Comparison of ENCODE assay signal across 8 cellular contexts in the genomic region with DNA sequence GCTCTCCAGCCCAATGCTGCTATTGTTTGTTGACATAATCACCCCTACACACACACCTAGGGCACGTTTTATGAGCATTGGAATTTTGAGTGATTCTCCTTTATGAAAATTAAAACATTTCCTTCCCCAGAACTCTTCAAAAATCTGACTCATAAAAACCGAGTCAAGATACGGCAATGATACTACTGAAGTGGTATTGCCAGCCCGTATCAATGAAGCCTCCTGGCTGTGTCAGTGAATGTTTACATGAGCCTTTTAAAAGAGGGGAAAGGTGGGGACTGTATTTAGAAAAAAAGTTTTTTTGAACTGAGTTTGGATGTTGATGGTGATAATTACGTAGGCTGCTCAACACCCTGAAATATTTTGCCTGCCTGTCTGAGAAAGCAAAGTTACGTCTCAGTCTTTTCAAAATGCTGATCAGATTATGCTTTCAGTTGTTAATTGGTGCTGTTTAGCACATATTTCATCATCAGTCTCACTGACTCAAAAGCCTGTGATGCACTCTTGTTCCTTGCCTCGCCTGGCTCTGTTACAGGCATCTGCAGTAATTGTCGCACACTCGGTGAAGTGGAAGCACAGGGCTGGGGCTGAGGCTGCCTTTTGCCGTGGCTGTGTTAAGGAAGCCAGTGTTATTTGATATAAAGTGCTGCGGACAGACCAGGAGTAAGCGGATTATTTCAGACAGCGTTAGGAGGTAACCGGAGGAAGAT.
DNase-seq lines count a peak whose midpoint lies in the region; ATAC-seq and TF ChIP-seq lines count a peak whose summit lies in the region.

No MANE protein-coding gene starts in this region.

- TF ChIP-seq RAD21 in IMR-90 (IDR thresholded peaks at IDR 0.05; ENCODE audit: low read length): no peak

- CTCF ChIA-PET in IMR-90 (lab: Yijun Ruan, JAX): no interaction called here

- no peaks in the 10 kb centered on the region for H3K79me1 ChIP-seq in IMR-90 (ENCODE audit: low read depth in 1 of 2, low read length in 2 of 2)

- DNase-seq in IMR-90: peak; percentile 56
- DNase-seq in astrocyte of the spinal cord (ENCODE audit: low read depth, low spot score): peak; percentile 25
- DNase-seq in iris pigment epithelial cell (ENCODE audit: low read depth): peak; percentile 72
- no peak for DNase-seq in effector memory CD4-positive, alpha-beta T cell
- no peak for DNase-seq in stimulated activated CD4-positive, alpha-beta T cell treated with anti-CD3 and anti-CD28 coated beads, Interleukin-4, amount 100 ng/mL, for 1 hour
- DNase-seq in HuH-7.5 (ENCODE audit: low spot score): no peak

- H3K27me3 ChIP-seq in IMR-90 (ENCODE audit: control insufficient read depth, insufficient read depth, low read length) (no peaks in the 10 kb centered on the region), subcutaneous abdominal adipose tissue (ENCODE audit: control insufficient read depth in 5 of 5, insufficient read depth in 4 of 5, low read length in 5 of 5) (no peaks in the 10 kb centered on the region)
- H3K27me3 ChIP-seq in effector memory CD4-positive, alpha-beta T cell (replicated peaks; ENCODE audit: control insufficient read depth, insufficient read depth, low read length, poor library complexity, severe bottlenecking): no peaks in the 10 kb centered on the region

- dilution Hi-C loops in IMR-90 (cut with HindIII; ENCODE audit: low sequenced_read_pairs, unreplicated experiment): no loop called here

- no peak overlapping the region for H2AK9ac ChIP-seq in IMR-90 (replicated peaks; ENCODE audit: low read depth, low read length, poor library complexity)

- H2BK15ac ChIP-seq in IMR-90 (ENCODE audit: low read depth, low read length): no peak overlapping the region; the same call in 2 of the 3 replicates

- H3K14ac ChIP-seq in IMR-90 (replicated peaks; ENCODE audit: low read depth, low read length): peak overlapping the region; percentile 16; the same call in 1 of the 2 replicates

- 44% methylated on average over 3 of the region's 14 CpGs; no CpG with 5 or more reads in 1 of the 2 experiments for WGBS in IMR-90 (ENCODE audit: extremely low coverage in 2 of 2, insufficient read length in 1 of 2), 2 experiments

- TF ChIP-seq CTCF in IMR-90 (conservative IDR thresholded peaks at IDR 0.05; ENCODE audit: low read depth, low read length) (no peak), astrocyte of the spinal cord (IDR thresholded peaks at IDR 0.05; ENCODE audit: low read depth, low read length) (no peak)

- H2BK120ac ChIP-seq in IMR-90 (ENCODE audit: low read depth, low read length): no peak overlapping the region

- no peak overlapping the region for H2AK5ac ChIP-seq in IMR-90 (ENCODE audit: low read depth, low read length)

- no peak overlapping the region for H4K5ac ChIP-seq in IMR-90 (ENCODE audit: low read depth, low read length)

- H3K36me3 ChIP-seq in IMR-90 (ENCODE audit: control insufficient read depth, insufficient read depth, low read length) (no peaks in the 10 kb centered on the region), subcutaneous abdominal adipose tissue (ENCODE audit: control insufficient read depth in 5 of 5, insufficient read depth in 5 of 5, low read length in 5 of 5) (no peaks in the 10 kb centered on the region)
- H3K36me3 ChIP-seq in effector memory CD4-positive, alpha-beta T cell (ENCODE audit: control insufficient read depth, insufficient read depth, low read length): no peaks in the 10 kb centered on the region

- peak; percentile 94 for ATAC-seq in IMR-90 (ENCODE audit: low read depth)
- no peak for ATAC-seq in GM19463 (IDR thresholded peaks at IDR 0.05; ENCODE audit: unreplicated experiment)

- H3K9me1 ChIP-seq in IMR-90 (ENCODE audit: insufficient read depth, low read length): peaks cover 3% of the 10 kb centered on the region; the same call in 1 of the 2 replicates

- H3K9ac ChIP-seq in IMR-90 (ENCODE audit: low read depth, low read length) (peak overlapping the region; percentile 0; the same call in 1 of the 2 replicates), subcutaneous abdominal adipose tissue (ENCODE audit: low read length in 5 of 5) (peak overlapping the region in 2 of 5 donors; percentile 6 to 35)

- H3K27ac ChIP-seq in IMR-90 (ENCODE audit: insufficient read depth, low read length) (no peak overlapping the region), subcutaneous abdominal adipose tissue (ENCODE audit: low read depth, low read length) (peak overlapping the region; percentile 71)
- H3K27ac ChIP-seq in effector memory CD4-positive, alpha-beta T cell (ENCODE audit: insufficient read depth, low read length, poor library complexity, severe bottlenecking): no peak overlapping the region

- H2AFZ ChIP-seq in IMR-90 (replicated peaks; ENCODE audit: low read length, poor library complexity): peak overlapping the region; percentile 46

- H3K4me3 ChIP-seq in IMR-90 (ENCODE audit: insufficient read depth, low read depth, low read length): no peak overlapping the region
- H3K4me3 ChIP-seq in astrocyte of the spinal cord (ENCODE audit: low read depth, low read length): no peak overlapping the region
- H3K4me3 ChIP-seq in subcutaneous abdominal adipose tissue (ENCODE audit: low read depth in 1 of 5, low read length in 5 of 5): peak overlapping the region; percentile 3 to 40 (median 8)
- no peak overlapping the region for H3K4me3 ChIP-seq in effector memory CD4-positive, alpha-beta T cell (ENCODE audit: insufficient read depth, low read depth, low read length, poor library complexity, severe bottlenecking)

- 0 out of 2 replicates have a peak overlapping the region, but pooled peaks have one; percentile 2 for H4K91ac ChIP-seq in IMR-90 (ENCODE audit: insufficient read depth, low read depth, low read length)

- H3K4me1 ChIP-seq in IMR-90 (ENCODE audit: control insufficient read depth, insufficient read depth, low read length) (peaks cover 8% of the 10 kb centered on the region), subcutaneous abdominal adipose tissue (ENCODE audit: control insufficient read depth in 5 of 5, insufficient read depth in 5 of 5, low read length in 5 of 5) (peaks cover 0 to 38% (median 31%) of the 10 kb centered on the region in 5 donors)
- H3K4me1 ChIP-seq in effector memory CD4-positive, alpha-beta T cell (ENCODE audit: control insufficient read depth, insufficient read depth, low read length, poor library complexity, severe bottlenecking): no peaks in the 10 kb centered on the region

- no peak overlapping the region for H2BK5ac ChIP-seq in IMR-90 (ENCODE audit: low read depth, low read length, poor library complexity, severe bottlenecking)

- H4K8ac ChIP-seq in IMR-90 (ENCODE audit: low read depth in 2 of 2, low read length in 2 of 2): peak overlapping the region in 1 of 2 experiments; percentile 37; a peak in 2 of 4 replicates

- no peak overlapping the region for H3K18ac ChIP-seq in IMR-90 (ENCODE audit: low read depth, low read length)

- TF ChIP-seq POLR2A in IMR-90 (IDR thresholded peaks at IDR 0.05; ENCODE audit: low read depth, low read length): no peak

- peak overlapping the region; percentile 8; the same call in 1 of the 2 replicates for H3K4ac ChIP-seq in IMR-90 (ENCODE audit: low read depth, low read length)

- peak overlapping the region; percentile 46; the same call in 1 of the 2 replicates for H2BK20ac ChIP-seq in IMR-90 (ENCODE audit: low read depth, low read length)

- POLR2A ChIA-PET in IMR-90 (lab: Charles Lee; ENCODE audit: unreplicated experiment): no interaction called here

- no peaks in the 10 kb centered on the region for H3K9me3 ChIP-seq in IMR-90 (ENCODE audit: control insufficient read depth, insufficient read depth, low read length)
- H3K9me3 ChIP-seq in subcutaneous abdominal adipose tissue (ENCODE audit: control insufficient read depth in 5 of 5, low read length in 5 of 5): peaks cover 0 to 6% (median 0%) of the 10 kb centered on the region in 5 donors
- no peaks in the 10 kb centered on the region for H3K9me3 ChIP-seq in effector memory CD4-positive, alpha-beta T cell (ENCODE audit: control insufficient read depth, low read length)

- in situ Hi-C loops in IMR-90 (cut with MboI; ENCODE audit: low sequenced_read_pairs) (no loop called here), astrocyte of the spinal cord (cut with HindIII; ENCODE audit: low sequenced_read_pairs) (no loop called here)

- peak overlapping the region; percentile 40 for H3K23ac ChIP-seq in IMR-90 (ENCODE audit: low read depth, low read length)

- intact Hi-C loops in IMR-90 (cut with micrococcal nuclease): loop anchor here (2.0 kb wide), 1 partner anchor 14 kb away; no protein-coding TSS in a partner anchor

- H4K20me1 ChIP-seq in IMR-90 (ENCODE audit: insufficient read depth, low read length): no peaks in the 10 kb centered on the region

- H3K56ac ChIP-seq in IMR-90 (ENCODE audit: extremely low read depth, insufficient read depth, low read length): no peak overlapping the region

- H3K4me2 ChIP-seq in IMR-90 (ENCODE audit: low read depth, low read length): peak overlapping the region; percentile 72

- BruUV-seq in IMR-90 (replicated peaks; lab: Mats Ljungman, UMichigan): no TSS peak

TF ChIP-seq in IMR-90, 13 proteins besides CTCF, POLR2A, EP300 and RAD21:
- TF ChIP-seq CEBPB (IDR thresholded peaks at IDR 0.05; ENCODE audit: low read depth, low read length) (peak; percentile 75), CHD1 (IDR thresholded peaks at IDR 0.05; ENCODE audit: low read depth, low read length) (no peak)

Comparison
In these comparisons a context has a peak if more than half of its experiments do, and no peak if none do; other contexts are left out.
1. DNase-seq: peak in IMR-90 (single experiment), astrocyte of the spinal cord (single experiment) and iris pigment epithelial cell (single experiment); none in effector memory CD4-positive, alpha-beta T cell (0 of 3), stimulated activated CD4-positive, alpha-beta T cell treated with anti-CD3 and anti-CD28 coated beads, Interleukin-4, amount 100 ng/mL, for 1 hour (single experiment) and HuH-7.5 (single experiment).
2. H3K4me3 ChIP-seq: peak in subcutaneous abdominal adipose tissue (5 of 5); none in IMR-90 (single experiment), astrocyte of the spinal cord (single experiment) and effector memory CD4-positive, alpha-beta T cell (single experiment).